In genomic region chr22:43088979-43089717, GRCh38 we compare ENCODE assay signal across 7 cellular contexts. TPM values are rescaled to one million over a fixed set of nuclear protein-coding genes. Genes with fewer than 3 reads are reported as not detected.
DNase-seq lines count a peak whose midpoint lies in the region; ATAC-seq and TF ChIP-seq lines count a peak whose summit lies in the region.

Gene TTLL1 (minus strand): TSS chr22:43089391. CDS start chr22:43075586, 13,805 bp downstream.

- H3K4me3 Mint-ChIP-seq in WTC11, result peak within 1 kb of the TSS; percentile 92

- CTCF ChIA-PET in WTC11 (lab: Charles Lee), result no interaction called here

- POLR2A ChIA-PET in WTC11 (lab: Charles Lee), result no interaction called here

- H3K27ac Mint-ChIP-seq in WTC11, result peak within 1 kb of the TSS; percentile 96; the same call in 1 of the 2 replicates

- TF ChIP-seq CTCF in WTC11 (IDR thresholded peaks at IDR 0.05) (no peak), cardiac fibroblast (IDR thresholded peaks at IDR 0.05; ENCODE audit: low read depth, low read length) (peak; percentile 11)

- peak within 1 kb of the TSS; percentile 80 to 86 for H3K4me3 ChIP-seq in cardiac fibroblast (replicated peaks in 1 of 2; ENCODE audit: low read depth in 2 of 2, low read length in 2 of 2)

- DNase-seq in NCI-H2196 treated with DMSO at 0.1 percent for 48 hours (lab: John Stamatoyannopoulos, UW; ENCODE audit: unreplicated experiment) (peak; percentile 82), WTC11 (ENCODE audit: low spot score) (peak; percentile 93), cardiac fibroblast (ENCODE audit: low read depth in 2 of 2) (peak; percentile 85 to 89), iris pigment epithelial cell (ENCODE audit: low read depth) (peak; percentile 89)
- peak; percentile 89 for DNase-seq in stimulated activated CD4-positive, alpha-beta T cell treated with anti-CD3 and anti-CD28 coated beads, Interleukin-12 subunit alpha, Interleukin-12 subunit beta, amount 100 ng/mL, for 4 hours

- H3K27me3 Mint-ChIP-seq in WTC11 (ENCODE audit: low read depth), result no peaks in the 10 kb centered on the region

- H3K9me3 Mint-ChIP-seq in WTC11, result no peaks in the 10 kb centered on the region

- no peaks in the 10 kb centered on the region; the same call in 1 of the 2 replicates for H3K36me3 Mint-ChIP-seq in WTC11

- ATAC-seq in GM18511 (IDR thresholded peaks at IDR 0.05; ENCODE audit: unreplicated experiment) (peak; percentile 79), HG03060 (IDR thresholded peaks at IDR 0.05; ENCODE audit: low read depth, unreplicated experiment) (peak; percentile 47), WTC11 (peak; percentile 96)

- H3K4me1 Mint-ChIP-seq in WTC11, result 0 out of 2 replicates have a peak, but pooled peaks cover 2% of the 10 kb centered on the region

TF ChIP-seq in WTC11, 78 proteins besides CTCF, POLR2A, EP300 and RAD21 (continues in another document):
- TF ChIP-seq ZBTB43 (CRISPR knock-in tag; IDR thresholded peaks at IDR 0.05) (no peak), MYBL2 (CRISPR knock-in tag; IDR thresholded peaks at IDR 0.05) (peak; percentile 65; the same call in 1 of the 2 replicates), ATF6 (CRISPR knock-in tag; IDR thresholded peaks at IDR 0.05) (no peak), AR (CRISPR knock-in tag; IDR thresholded peaks at IDR 0.05) (no peak), IRF2 (CRISPR knock-in tag; IDR thresholded peaks at IDR 0.05; ENCODE audit: borderline replicate concordance, low read depth) (no peak), FOXJ3 (CRISPR knock-in tag; IDR thresholded peaks at IDR 0.05; ENCODE audit: borderline replicate concordance) (no peak), ZNF532 (CRISPR knock-in tag; IDR thresholded peaks at IDR 0.05; ENCODE audit: borderline replicate concordance) (no peak), FOXP1 (CRISPR knock-in tag; IDR thresholded peaks at IDR 0.05; ENCODE audit: borderline replicate concordance) (peak; percentile 93), E2F1 (CRISPR knock-in tag; IDR thresholded peaks at IDR 0.05) (no peak), ZNF671 (CRISPR knock-in tag; IDR thresholded peaks at IDR 0.05) (no peak)

RNA-seq across cellular contexts. Expression of gene TTLL1, which starts in this region (rescaled TPM):
- 5.5 to 9.6 TPM (median 8.4 TPM) in 3 replicates for total RNA-seq in WTC11 (2021)

Comparison
In these comparisons a context has a peak if more than half of its experiments do, and no peak if none do; other contexts are left out.
1. Peak in every context shown above with its lines: DNase-seq, ATAC-seq and H3K4me3 ChIP-seq.